ENCODE assay signal across 8 cellular contexts in the genomic region with DNA sequence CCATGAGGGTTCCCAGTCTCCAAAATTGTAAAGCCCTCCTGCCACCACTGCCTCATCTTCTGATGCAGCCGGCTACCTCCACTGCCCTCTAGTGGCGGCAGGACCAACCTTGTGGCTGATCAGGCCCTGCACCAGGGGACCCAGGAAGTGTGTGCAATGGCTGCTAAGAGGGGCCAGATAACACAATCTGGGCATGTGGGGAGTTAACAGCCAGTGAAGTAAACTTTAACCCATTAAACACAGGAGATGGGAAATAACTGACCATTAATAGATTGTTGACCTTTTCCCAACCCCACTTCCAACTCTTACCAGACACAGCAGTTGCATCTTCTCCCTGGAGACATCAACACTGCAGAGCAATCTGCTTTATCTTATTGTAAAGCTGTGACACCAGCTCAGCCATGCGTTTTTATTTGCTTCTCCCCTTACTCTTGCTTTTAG.
DNase-seq lines count a peak whose midpoint lies in the region; ATAC-seq and TF ChIP-seq lines count a peak whose summit lies in the region.

No MANE protein-coding gene starts in this region.

- TF ChIP-seq RAD21 in liver (IDR thresholded peaks at IDR 0.05) = peak in 1 of 2 donors; percentile 48

- 31 to 55% methylated on average over 3 of the region's 3 CpGs for WGBS in body of pancreas, 2 donors
- WGBS in liver = 23% methylated on average over 3 of the region's 3 CpGs

- no peak overlapping the region for H3K27ac ChIP-seq in body of pancreas
- no peak overlapping the region for H3K27ac ChIP-seq in liver (ENCODE audit: low read depth in 1 of 2, low read length in 2 of 2)

- peak; percentile 53 for ATAC-seq in body of pancreas

- intact Hi-C loops in body of pancreas (cut with DNase I) = no loop called here

- H3K9me3 ChIP-seq in body of pancreas (no peaks in the 10 kb centered on the region), liver (ENCODE audit: control insufficient read depth in 4 of 4, low read length in 3 of 4) (no peaks in the 10 kb centered on the region)

- H3K27me3 ChIP-seq in H7 (ENCODE audit: control insufficient read depth, insufficient read depth, low read length) = no peaks in the 10 kb centered on the region
- no peaks in the 10 kb centered on the region for H3K27me3 ChIP-seq in body of pancreas
- H3K27me3 ChIP-seq in liver (ENCODE audit: control insufficient read depth in 4 of 4, insufficient read depth in 4 of 4, low read length in 3 of 4) = peaks cover 0 to 9% (median 0%) of the 10 kb centered on the region in 4 donors

- no peak overlapping the region for H3K4me3 ChIP-seq in H7 (ENCODE audit: insufficient read depth, low read depth, low read length)
- H3K4me3 ChIP-seq in body of pancreas = no peak overlapping the region
- H3K4me3 ChIP-seq in liver (ENCODE audit: low read depth in 1 of 3, low read length in 3 of 3) = no peak overlapping the region

- peak in 6 of 7 experiments; percentile 27 to 47 (median 43) for TF ChIP-seq CTCF in body of pancreas (IDR thresholded peaks at IDR 0.05)
- peak; percentile 19 for TF ChIP-seq CTCF in liver (IDR thresholded peaks at IDR 0.05; ENCODE audit: low read depth, low read length, missing input control)

- H3K36me3 ChIP-seq in H7 (replicated peaks; ENCODE audit: control insufficient read depth, insufficient read depth, low read length) = no peaks in the 10 kb centered on the region
- peaks cover 4 to 17% of the 10 kb centered on the region in 2 donors for H3K36me3 ChIP-seq in body of pancreas (replicated peaks in 1 of 2; ENCODE audit: insufficient read depth in 1 of 2, low read depth in 2 of 2)
- no peaks in the 10 kb centered on the region for H3K36me3 ChIP-seq in liver (ENCODE audit: control insufficient read depth in 4 of 4, insufficient read depth in 3 of 4, low read depth in 1 of 4, low read length in 3 of 4)

- TF ChIP-seq POLR2A in body of pancreas (IDR thresholded peaks at IDR 0.05) = no peak

- no peaks in the 10 kb centered on the region for H3K4me1 ChIP-seq in body of pancreas
- H3K4me1 ChIP-seq in liver (ENCODE audit: control insufficient read depth in 4 of 4, insufficient read depth in 4 of 4, low read length in 3 of 4) = no peaks in the 10 kb centered on the region

- H3K9ac ChIP-seq in liver (ENCODE audit: low read depth in 1 of 2, low read length in 2 of 2) = no peak overlapping the region

- peak; percentile 47 to 61 for DNase-seq in NCI-H2081 (lab: John Stamatoyannopoulos, UW)
- no peak for DNase-seq in NCI-H2081 treated with DMSO at 0.1 percent for 48 hours (lab: John Stamatoyannopoulos, UW)
- DNase-seq in H7 = peak; percentile 61
- DNase-seq in Kasumi-1 (lab: John Stamatoyannopoulos, UW) = peak; percentile 9 to 25
- DNase-seq in T-helper 2 cell = peak in 3 of 5 experiments; percentile 7 to 58 (median 22)
- DNase-seq in body of pancreas = peak; percentile 34 to 61 (median 52)
- DNase-seq in stimulated activated CD8-positive, alpha-beta memory T cell treated with anti-CD3 and anti-CD28 coated beads, Interleukin-7, amount 100 ng/mL, for 48 hours (ENCODE audit: extremely low read depth in 1 of 2, low read depth in 1 of 2) = peak; percentile 24 to 40

TF ChIP-seq in liver, 16 proteins besides CTCF, POLR2A, EP300 and RAD21:
- TF ChIP-seq, protein P1, sequence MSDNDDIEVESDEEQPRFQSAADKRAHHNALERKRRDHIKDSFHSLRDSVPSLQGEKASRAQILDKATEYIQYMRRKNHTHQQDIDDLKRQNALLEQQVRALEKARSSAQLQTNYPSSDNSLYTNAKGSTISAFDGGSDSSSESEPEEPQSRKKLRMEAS (IDR thresholded peaks at IDR 0.05) = no peak
- TF ChIP-seq REST (IDR thresholded peaks at IDR 0.05) (no peak), RXRA (IDR thresholded peaks at IDR 0.05) (no peak), JUND (IDR thresholded peaks at IDR 0.05) (no peak), TAF1 (conservative IDR thresholded peaks at IDR 0.05) (no peak), NR2F2 (IDR thresholded peaks at IDR 0.05) (no peak), ZBTB33 (IDR thresholded peaks at IDR 0.05) (no peak), HNF4A (conservative IDR thresholded peaks at IDR 0.05) (no peak), FOXA1 (IDR thresholded peaks at IDR 0.05) (no peak), EGR1 (IDR thresholded peaks at IDR 0.05; ENCODE audit: low read depth in 2 of 2) (no peak), YY1 (IDR thresholded peaks at IDR 0.05) (no peak), HNF4G (IDR thresholded peaks at IDR 0.05) (no peak), GABPA (IDR thresholded peaks at IDR 0.05 in 1 of 2, conservative IDR thresholded peaks at IDR 0.05 in 1 of 2) (no peak)
- TF ChIP-seq, protein P2, sequence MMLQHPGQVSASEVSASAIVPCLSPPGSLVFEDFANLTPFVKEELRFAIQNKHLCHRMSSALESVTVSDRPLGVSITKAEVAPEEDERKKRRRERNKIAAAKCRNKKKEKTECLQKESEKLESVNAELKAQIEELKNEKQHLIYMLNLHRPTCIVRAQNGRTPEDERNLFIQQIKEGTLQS (IDR thresholded peaks at IDR 0.05) = no peak
